Comparison of ENCODE assay signal across 9 cellular contexts in genomic region chr3:101685050-101685400, GRCh38. TPM values are rescaled to one million over a fixed set of nuclear protein-coding genes. Genes with fewer than 3 reads are reported as not detected.
DNase-seq lines count a peak whose midpoint lies in the region; ATAC-seq and TF ChIP-seq lines count a peak whose summit lies in the region.
"Had no signal": no experiment of that assay in that cellular context is flagged by ENCODE, and none has a peak within 500 bp of the region (broad histone marks: within the 10 kb centered on the region; RNA-seq: fewer than 3 reads in every experiment).

No MANE protein-coding gene starts in this region.

- POLR2A ChIA-PET in CD8-positive, alpha-beta memory T cell (lab: Charles Lee) = interaction anchor here (1.7 to 3.4 kb wide), 3 partner anchors 8 to 111 kb away, joined by 5 to 45 read pairs (median 13); partner anchors contain the start of genes CEP97, PCNP and ZBTB11
- POLR2A ChIA-PET in PC-3 (lab: Charles Lee; ENCODE audit: unreplicated experiment) = no interaction called here

- no peaks in the 10 kb centered on the region for H3K9me3 Mint-ChIP-seq in CD8-positive, alpha-beta memory T cell
- H3K9me3 Mint-ChIP-seq in osteocyte (ENCODE audit: unreplicated experiment) = no peaks in the 10 kb centered on the region

- peak overlapping the region; percentile 95 for H3K27ac ChIP-seq in CD8-positive, alpha-beta memory T cell (ENCODE audit: low read depth, low read length)
- H3K27ac ChIP-seq in PC-3 (ENCODE audit: low read length) = no peak overlapping the region

- H3K79me2 ChIP-seq in PC-3 (ENCODE audit: low read length) = peaks cover 56% of the 10 kb centered on the region

- H3K36me3 ChIP-seq in CD8-positive, alpha-beta memory T cell (ENCODE audit: insufficient read depth, low read length) = peaks cover 34% of the 10 kb centered on the region
- peaks cover 57% of the 10 kb centered on the region for H3K36me3 ChIP-seq in PC-3 (ENCODE audit: low read depth, low read length)

- peak overlapping the region; percentile 96 for H3K4me2 ChIP-seq in PC-3 (ENCODE audit: low read length)

- H3K4me1 Mint-ChIP-seq in CD8-positive, alpha-beta memory T cell = peaks cover 35 to 60% (median 51%) of the 10 kb centered on the region in 3 donors
- H3K4me1 Mint-ChIP-seq in osteocyte (ENCODE audit: unreplicated experiment) = peaks cover 27% of the 10 kb centered on the region

- H3K4me3 Mint-ChIP-seq in CD8-positive, alpha-beta memory T cell = peak overlapping the region; percentile 85 to 100 (median 100)
- H3K4me3 Mint-ChIP-seq in osteocyte (ENCODE audit: unreplicated experiment) = peak overlapping the region; percentile 99

- CTCF ChIA-PET in CD8-positive, alpha-beta memory T cell (lab: Charles Lee) = interaction anchor here (0.7 to 4.6 kb wide), 5 partner anchors 10 to 175 kb away, joined by 3 to 45 read pairs (median 3); partner anchors contain the start of genes CEP97, PCNP and ZBTB11
- CTCF ChIA-PET in PC-3 (lab: Charles Lee) = no interaction called here

- BruUV-seq in PC-3 (replicated peaks; lab: Mats Ljungman, UMichigan) = no TSS peak

- peaks cover 34% of the 10 kb centered on the region for H3K4me1 ChIP-seq in CD8-positive, alpha-beta memory T cell (ENCODE audit: insufficient read depth, low read length)
- H3K4me1 ChIP-seq in PC-3 (ENCODE audit: insufficient read depth, low read length) = peaks cover 27% of the 10 kb centered on the region

- H3F3A ChIP-seq in PC-3 (ENCODE audit: low read length, unreplicated experiment) = peaks cover 8% of the 10 kb centered on the region

- no peaks in the 10 kb centered on the region for H3K27me3 ChIP-seq in CD8-positive, alpha-beta memory T cell (ENCODE audit: insufficient read depth, low read length, poor library complexity, severe bottlenecking)
- H3K27me3 ChIP-seq in PC-3 (ENCODE audit: low read length) = no peaks in the 10 kb centered on the region

- no peak for TF ChIP-seq CTCF in PC-3 (conservative IDR thresholded peaks at IDR 0.05; ENCODE audit: low read depth, low read length)
- TF ChIP-seq CTCF in epithelial cell of esophagus (IDR thresholded peaks at IDR 0.05; ENCODE audit: insufficient read depth, low read depth, low read length, missing control alignments) = no peak
- no peak for TF ChIP-seq CTCF in osteocyte (IDR thresholded peaks at IDR 0.05)
- TF ChIP-seq CTCF in lower leg skin (IDR thresholded peaks at IDR 0.05) = no peak
- TF ChIP-seq CTCF in omental fat pad (IDR thresholded peaks at IDR 0.05) = no peak

- H3K4me3 ChIP-seq in CD8-positive, alpha-beta memory T cell (ENCODE audit: low read length) = peak overlapping the region; percentile 94
- peak overlapping the region; percentile 89 for H3K4me3 ChIP-seq in PC-3 (ENCODE audit: low read length)
- peak overlapping the region; percentile 92 for H3K4me3 ChIP-seq in epithelial cell of esophagus (ENCODE audit: low read length)
- no peak overlapping the region for H3K4me3 ChIP-seq in lower leg skin (ENCODE audit: low read depth, poor library complexity, severe bottlenecking)

- ATAC-seq in PC-3 (no peak), omental fat pad (ENCODE audit: low FRiP score) (no peak)

- peak overlapping the region; percentile 97 for H3K9ac ChIP-seq in PC-3 (ENCODE audit: low read length)

- no peaks in the 10 kb centered on the region for H3K9me3 ChIP-seq in CD8-positive, alpha-beta memory T cell (ENCODE audit: low read length)
- no peaks in the 10 kb centered on the region for H3K9me3 ChIP-seq in PC-3 (ENCODE audit: low read length)

- peaks cover 49% of the 10 kb centered on the region for H4K20me1 ChIP-seq in PC-3 (ENCODE audit: low read length)

- H3K36me3 Mint-ChIP-seq in CD8-positive, alpha-beta memory T cell = peaks cover 0 to 63% (median 22%) of the 10 kb centered on the region in 3 donors
- peaks cover 39% of the 10 kb centered on the region for H3K36me3 Mint-ChIP-seq in osteocyte (ENCODE audit: unreplicated experiment)

- TF ChIP-seq POLR2A in lower leg skin (IDR thresholded peaks at IDR 0.05) = no peak

- no peaks in the 10 kb centered on the region for H3K9me2 ChIP-seq in PC-3 (replicated peaks; ENCODE audit: low read length)

- H3K27ac Mint-ChIP-seq in CD8-positive, alpha-beta memory T cell = peak overlapping the region; percentile 83 to 100 (median 99)
- peak overlapping the region; percentile 99 for H3K27ac Mint-ChIP-seq in osteocyte (ENCODE audit: unreplicated experiment)

- intact Hi-C loops in PC-3 (cut with micrococcal nuclease) (loop anchor here (5.0 kb wide), 1 partner anchor 37 kb away; the partner anchor contains the start of gene CEP97), lower leg skin (cut with DNase I; ENCODE audit: low total_unique reads) (loop anchor here (5.0 kb wide), 1 partner anchor 142 kb away; no protein-coding TSS in a partner anchor)

- H3K27me3 Mint-ChIP-seq in CD8-positive, alpha-beta memory T cell = no peaks in the 10 kb centered on the region
- no peaks in the 10 kb centered on the region for H3K27me3 Mint-ChIP-seq in osteocyte (ENCODE audit: unreplicated experiment)

- no peak for DNase-seq in CD8-positive, alpha-beta memory T cell
- DNase-seq in PC-3 (no peak), epithelial cell of esophagus (ENCODE audit: low read depth) (peak; percentile 54), osteocyte (ENCODE audit: extremely low spot score, unreplicated experiment) (no peak), RKO (ENCODE audit: low spot score) (no peak), lower leg skin (ENCODE audit: low spot score in 2 of 2) (no peak), omental fat pad (ENCODE audit: low spot score) (no peak), pons (ENCODE audit: low spot score) (no peak)
- DNase-seq: NCI-H1930 had no signal

- no peak overlapping the region for H2AFZ ChIP-seq in PC-3 (ENCODE audit: low read length)

RNA-seq across cellular contexts. Expression of gene RPL24, which starts 1.5 kb away (rescaled TPM):
- total RNA-seq in CD8-positive, alpha-beta memory T cell = 1,000 to 10,000 TPM; 1,569 to 1,633 TPM
- 973 TPM for polyA plus RNA-seq in CD8-positive, alpha-beta memory T cell
- total RNA-seq in PC-3 (2014; rRNA removed) (2,441 and 2,844 TPM in 2 replicates), osteocyte (989 and 1,036 TPM in 2 replicates), lower leg skin (1,000 to 10,000 TPM in 3 of 4 donors, 100 to 1,000 TPM in 1; 995 to 1,453 (median 1,259) TPM), omental fat pad (1,000 to 10,000 TPM in 3 of 4 donors, 100 to 1,000 TPM in 1; 998 to 1,447 (median 1,310) TPM)

RNA-seq across cellular contexts. Expression of gene ZBTB11, which starts 8.1 kb away (rescaled TPM):
- 10 to 100 TPM; 28.9 to 29.7 TPM for total RNA-seq in CD8-positive, alpha-beta memory T cell
- polyA plus RNA-seq in CD8-positive, alpha-beta memory T cell = 14.5 TPM
- total RNA-seq in PC-3 (2014; rRNA removed) = 22.8 and 27.6 TPM in 2 replicates
- 15.3 and 18.2 TPM in 2 replicates for total RNA-seq in osteocyte
- 10 to 100 TPM; 22.1 to 34.2 (median 26.7) TPM for total RNA-seq in lower leg skin
- 10 to 100 TPM; 20.8 to 40.2 (median 23.6) TPM for total RNA-seq in omental fat pad

RNA-seq across cellular contexts. Expression of gene CEP97, which starts 39.4 kb away (rescaled TPM):
- total RNA-seq in CD8-positive, alpha-beta memory T cell = 10 to 100 TPM; 16.6 to 17.3 TPM
- polyA plus RNA-seq in CD8-positive, alpha-beta memory T cell = 4.5 TPM
- total RNA-seq in PC-3 (2014; rRNA removed) = 12.1 and 14.1 TPM in 2 replicates
- 10.8 and 12.7 TPM in 2 replicates for total RNA-seq in osteocyte
- total RNA-seq in lower leg skin = 1 to 10 TPM; 6.5 to 8.3 (median 7.4) TPM
- 10 to 100 TPM in 1 of 4 donors, 1 to 10 TPM in 3; 5.0 to 10.2 (median 5.3) TPM for total RNA-seq in omental fat pad
